In genomic region chr10:101631821-101632475, GRCh38 we compare ENCODE assay signal across 2 cellular contexts.
TF ChIP-seq lines count a peak whose summit lies in the region.

No MANE protein-coding gene starts in this region.

TF ChIP-seq in IMR-90, 13 proteins besides CTCF, POLR2A, EP300 and RAD21:
- no peak for TF ChIP-seq ELK1 (IDR thresholded peaks at IDR 0.05; ENCODE audit: borderline replicate concordance, low read depth, low read length)

TF ChIP-seq in H1, 55 proteins besides CTCF, POLR2A, EP300 and RAD21:
- TF ChIP-seq TBP (IDR thresholded peaks at IDR 0.05; ENCODE audit: low read depth, low read length) = no peak
